1 cellular context compared by ENCODE assay signal in the genomic region with DNA sequence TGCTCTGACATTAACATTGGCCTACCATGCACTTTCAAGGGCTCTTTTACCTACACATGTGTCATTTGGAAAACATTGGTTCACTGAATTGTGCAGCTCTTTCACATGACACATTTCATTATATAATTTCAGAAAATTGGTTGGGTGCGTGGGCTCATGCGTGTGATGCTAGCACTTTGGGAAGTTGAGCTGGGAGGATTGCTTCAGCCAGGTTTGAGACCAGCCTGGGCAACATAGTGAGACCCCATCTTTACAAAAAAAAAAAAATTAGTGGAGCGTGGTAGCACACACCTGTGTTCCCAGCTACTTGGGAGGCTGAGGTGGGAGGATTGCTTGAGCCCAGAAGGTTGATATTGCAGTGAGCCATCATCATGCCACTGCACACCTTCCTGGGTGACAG.
TF ChIP-seq lines count a peak whose summit lies in the region.

No MANE protein-coding gene starts in this region.

TF ChIP-seq in GM12878, 131 proteins besides CTCF, POLR2A, EP300 and RAD21:
- TF ChIP-seq HDAC2 (IDR thresholded peaks at IDR 0.05) (no peak), BHLHE40 (IDR thresholded peaks at IDR 0.05; ENCODE audit: borderline replicate concordance in 1 of 2, low read depth in 2 of 2, low read length in 1 of 2) (no peak), NBN (IDR thresholded peaks at IDR 0.05) (no peak), MTA2 (IDR thresholded peaks at IDR 0.05; ENCODE audit: low read depth) (no peak), MTA3 (IDR thresholded peaks at IDR 0.05; ENCODE audit: borderline replicate concordance, low read length) (no peak), NR2C2 (IDR thresholded peaks at IDR 0.05; ENCODE audit: borderline replicate concordance, control insufficient read depth, insufficient read length, low read depth) (no peak), NFYA (IDR thresholded peaks at IDR 0.05; ENCODE audit: borderline replicate concordance, low read depth, low read length) (no peak), ZSCAN29 (IDR thresholded peaks at IDR 0.05) (no peak), RELA (IDR thresholded peaks at IDR 0.05; ENCODE audit: borderline replicate concordance, partially characterized antibody) (no peak), SMAD5 (IDR thresholded peaks at IDR 0.05; ENCODE audit: low read depth) (no peak), ZNF622 (IDR thresholded peaks at IDR 0.05) (no peak), JUND (IDR thresholded peaks at IDR 0.05; ENCODE audit: low read depth, low read length) (no peak), KLF5 (IDR thresholded peaks at IDR 0.05; ENCODE audit: partially characterized antibody) (no peak), HCFC1 (IDR thresholded peaks at IDR 0.05; ENCODE audit: low read length) (no peak)
- TF ChIP-seq, protein P1, sequence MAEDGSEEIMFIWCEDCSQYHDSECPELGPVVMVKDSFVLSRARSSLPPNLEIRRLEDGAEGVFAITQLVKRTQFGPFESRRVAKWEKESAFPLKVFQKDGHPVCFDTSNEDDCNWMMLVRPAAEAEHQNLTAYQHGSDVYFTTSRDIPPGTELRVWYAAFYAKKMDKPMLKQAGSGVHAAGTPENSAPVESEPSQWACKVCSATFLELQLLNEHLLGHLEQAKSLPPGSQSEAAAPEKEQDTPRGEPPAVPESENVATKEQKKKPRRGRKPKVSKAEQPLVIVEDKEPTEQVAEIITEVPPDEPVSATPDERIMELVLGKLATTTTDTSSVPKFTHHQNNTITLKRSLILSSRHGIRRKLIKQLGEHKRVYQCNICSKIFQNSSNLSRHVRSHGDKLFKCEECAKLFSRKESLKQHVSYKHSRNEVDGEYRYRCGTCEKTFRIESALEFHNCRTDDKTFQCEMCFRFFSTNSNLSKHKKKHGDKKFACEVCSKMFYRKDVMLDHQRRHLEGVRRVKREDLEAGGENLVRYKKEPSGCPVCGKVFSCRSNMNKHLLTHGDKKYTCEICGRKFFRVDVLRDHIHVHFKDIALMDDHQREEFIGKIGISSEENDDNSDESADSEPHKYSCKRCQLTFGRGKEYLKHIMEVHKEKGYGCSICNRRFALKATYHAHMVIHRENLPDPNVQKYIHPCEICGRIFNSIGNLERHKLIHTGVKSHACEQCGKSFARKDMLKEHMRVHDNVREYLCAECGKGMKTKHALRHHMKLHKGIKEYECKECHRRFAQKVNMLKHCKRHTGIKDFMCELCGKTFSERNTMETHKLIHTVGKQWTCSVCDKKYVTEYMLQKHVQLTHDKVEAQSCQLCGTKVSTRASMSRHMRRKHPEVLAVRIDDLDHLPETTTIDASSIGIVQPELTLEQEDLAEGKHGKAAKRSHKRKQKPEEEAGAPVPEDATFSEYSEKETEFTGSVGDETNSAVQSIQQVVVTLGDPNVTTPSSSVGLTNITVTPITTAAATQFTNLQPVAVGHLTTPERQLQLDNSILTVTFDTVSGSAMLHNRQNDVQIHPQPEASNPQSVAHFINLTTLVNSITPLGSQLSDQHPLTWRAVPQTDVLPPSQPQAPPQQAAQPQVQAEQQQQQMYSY (CRISPR knock-in tag; IDR thresholded peaks at IDR 0.05): no peak
- TF ChIP-seq, protein P2, sequence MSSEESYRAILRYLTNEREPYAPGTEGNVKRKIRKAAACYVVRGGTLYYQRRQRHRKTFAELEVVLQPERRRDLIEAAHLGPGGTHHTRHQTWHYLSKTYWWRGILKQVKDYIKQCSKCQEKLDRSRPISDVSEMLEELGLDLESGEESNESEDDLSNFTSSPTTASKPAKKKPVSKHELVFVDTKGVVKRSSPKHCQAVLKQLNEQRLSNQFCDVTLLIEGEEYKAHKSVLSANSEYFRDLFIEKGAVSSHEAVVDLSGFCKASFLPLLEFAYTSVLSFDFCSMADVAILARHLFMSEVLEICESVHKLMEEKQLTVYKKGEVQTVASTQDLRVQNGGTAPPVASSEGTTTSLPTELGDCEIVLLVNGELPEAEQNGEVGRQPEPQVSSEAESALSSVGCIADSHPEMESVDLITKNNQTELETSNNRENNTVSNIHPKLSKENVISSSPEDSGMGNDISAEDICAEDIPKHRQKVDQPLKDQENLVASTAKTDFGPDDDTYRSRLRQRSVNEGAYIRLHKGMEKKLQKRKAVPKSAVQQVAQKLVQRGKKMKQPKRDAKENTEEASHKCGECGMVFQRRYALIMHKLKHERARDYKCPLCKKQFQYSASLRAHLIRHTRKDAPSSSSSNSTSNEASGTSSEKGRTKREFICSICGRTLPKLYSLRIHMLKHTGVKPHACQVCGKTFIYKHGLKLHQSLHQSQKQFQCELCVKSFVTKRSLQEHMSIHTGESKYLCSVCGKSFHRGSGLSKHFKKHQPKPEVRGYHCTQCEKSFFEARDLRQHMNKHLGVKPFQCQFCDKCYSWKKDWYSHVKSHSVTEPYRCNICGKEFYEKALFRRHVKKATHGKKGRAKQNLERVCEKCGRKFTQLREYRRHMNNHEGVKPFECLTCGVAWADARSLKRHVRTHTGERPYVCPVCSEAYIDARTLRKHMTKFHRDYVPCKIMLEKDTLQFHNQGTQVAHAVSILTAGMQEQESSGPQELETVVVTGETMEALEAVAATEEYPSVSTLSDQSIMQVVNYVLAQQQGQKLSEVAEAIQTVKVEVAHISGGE (CRISPR knock-in tag; IDR thresholded peaks at IDR 0.05): no peak
- TF ChIP-seq, protein P3, sequence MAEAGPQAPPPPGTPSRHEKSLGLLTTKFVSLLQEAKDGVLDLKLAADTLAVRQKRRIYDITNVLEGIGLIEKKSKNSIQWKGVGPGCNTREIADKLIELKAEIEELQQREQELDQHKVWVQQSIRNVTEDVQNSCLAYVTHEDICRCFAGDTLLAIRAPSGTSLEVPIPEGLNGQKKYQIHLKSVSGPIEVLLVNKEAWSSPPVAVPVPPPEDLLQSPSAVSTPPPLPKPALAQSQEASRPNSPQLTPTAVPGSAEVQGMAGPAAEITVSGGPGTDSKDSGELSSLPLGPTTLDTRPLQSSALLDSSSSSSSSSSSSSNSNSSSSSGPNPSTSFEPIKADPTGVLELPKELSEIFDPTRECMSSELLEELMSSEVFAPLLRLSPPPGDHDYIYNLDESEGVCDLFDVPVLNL (IDR thresholded peaks at IDR 0.05; ENCODE audit: low read depth, low read length): no peak
